8 cellular contexts compared by ENCODE assay signal in genomic region chr9:130680836-130681768, GRCh38. TPM values are rescaled to one million over a fixed set of nuclear protein-coding genes. Genes with fewer than 3 reads are reported as not detected.
DNase-seq lines count a peak whose midpoint lies in the region; ATAC-seq, FAIRE-seq and TF ChIP-seq lines count a peak whose summit lies in the region.

No MANE protein-coding gene starts in this region.

- DNase-seq in ELF-1 (ENCODE audit: low read depth, low spot score), result peak; percentile 79
- DNase-seq in RPMI8226, result peak; percentile 95
- peak; percentile 41 for DNase-seq in activated gamma-delta T cell treated with Interleukin-2 at 50 U/mL for 16 hours
- DNase-seq in frontal cortex (ENCODE audit: low spot score in 2 of 2), result peak; percentile 73 to 82
- peak in 42 of 56 donors; percentile 3 to 85 (median 50) for DNase-seq in nucleus accumbens (lab: John Stamatoyannopoulos, UW)
- peak; percentile 48 to 82 for DNase-seq in tibial artery

- peak overlapping the region; percentile 46 for H3K9ac ChIP-seq in HUES6 (ENCODE audit: low read length)

- no peak for ATAC-seq in GM21786 (IDR thresholded peaks at IDR 0.05; ENCODE audit: unreplicated experiment)

- no peaks in the 10 kb centered on the region for H3K36me3 ChIP-seq in HUES6 (ENCODE audit: control insufficient read depth, insufficient read depth, low read length)
- H3K36me3 ChIP-seq in tibial artery, result no peaks in the 10 kb centered on the region

- TF ChIP-seq CTCF in tibial artery (IDR thresholded peaks at IDR 0.05), result no peak

- H3K27ac ChIP-seq in HUES6 (ENCODE audit: low read depth, low read length) (no peak overlapping the region), tibial artery (no peak overlapping the region)

- peaks cover 58% of the 10 kb centered on the region for H3K27me3 ChIP-seq in HUES6 (ENCODE audit: control insufficient read depth, insufficient read depth, low read length)
- peaks cover 0 to 33% of the 10 kb centered on the region in 2 donors for H3K27me3 ChIP-seq in tibial artery

- H3K4me3 ChIP-seq in HUES6 (ENCODE audit: low read depth, low read length) (peak overlapping the region; percentile 80), tibial artery (peak overlapping the region; percentile 43 to 62)

- H3K4me1 ChIP-seq in HUES6 (ENCODE audit: control insufficient read depth, insufficient read depth, low read length) (peaks cover 10% of the 10 kb centered on the region), tibial artery (peaks cover 0 to 17% (median 15%) of the 10 kb centered on the region in 4 donors)

- H3K9me3 ChIP-seq in HUES6 (ENCODE audit: control insufficient read depth, insufficient read depth, low read depth, low read length), result peaks cover 8% of the 10 kb centered on the region
- H3K9me3 ChIP-seq in tibial artery, result peaks cover 0 to 4% (median 3%) of the 10 kb centered on the region in 3 donors

- intact Hi-C loops in tibial artery (cut with DNase I; ENCODE audit: low total_unique reads), result loop anchor here (5.0 to 10.0 kb wide), 2 partner anchors 106 to 219 kb away; partner anchors contain the start of gene FUBP3

- no peak for FAIRE-seq in frontal cortex (lab: Jason Lieb, UNC)

RNA-seq across cellular contexts. Expression of gene EXOSC2, which starts 12.5 kb away (rescaled TPM):
- total RNA-seq in frontal cortex, result 48.5 TPM

RNA-seq across cellular contexts. Expression of gene PRDM12, which starts 16.7 kb away (rescaled TPM):
- 0.41 TPM for total RNA-seq in frontal cortex

Comparison
In these comparisons a context has a peak if more than half of its experiments do, and no peak if none do; other contexts are left out.
1. DNase-seq: peak in every context shown above with its lines; median percentile 95 in RPMI8226; 79 in ELF-1; 78 in frontal cortex; 65 in tibial artery; 50 in nucleus accumbens; 41 in activated gamma-delta T cell treated with Interleukin-2 at 50 U/mL for 16 hours.